8 cellular contexts compared by ENCODE assay signal in the genomic region with DNA sequence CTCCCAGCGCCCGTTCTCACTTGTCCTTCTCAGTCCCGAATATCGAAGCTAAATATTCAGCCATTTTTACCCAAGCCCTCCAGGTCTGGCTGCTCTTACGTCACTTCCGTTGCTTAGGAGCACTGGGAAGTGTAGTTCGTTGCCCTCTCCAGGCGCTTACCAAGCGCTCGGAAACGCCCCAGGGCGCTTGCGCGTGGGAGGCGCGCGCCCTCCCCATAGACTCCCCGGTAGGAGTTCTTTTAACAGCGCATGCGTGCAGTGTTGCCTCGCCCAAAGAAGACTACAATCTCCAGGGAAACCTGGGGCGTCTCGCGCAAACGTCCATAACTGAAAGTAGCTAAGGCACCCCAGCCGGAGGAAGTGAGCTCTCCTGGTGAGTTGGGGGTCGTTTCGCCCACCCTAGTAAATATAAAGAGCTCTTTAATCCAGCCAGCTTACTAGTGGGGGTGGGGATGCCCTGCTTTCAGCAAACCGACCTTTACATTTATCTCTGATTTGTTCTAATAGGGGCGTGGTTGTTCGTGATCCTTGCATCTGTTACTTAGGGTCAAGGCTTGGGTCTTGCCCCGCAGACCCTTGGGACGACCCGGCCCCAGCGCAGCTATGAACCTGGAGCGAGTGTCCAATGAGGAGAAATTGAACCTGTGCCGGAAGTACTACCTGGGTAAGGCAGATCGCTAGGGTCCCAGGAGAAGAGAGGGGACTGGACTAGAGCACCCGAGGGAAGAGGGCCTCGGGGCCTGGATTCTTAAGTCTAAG. TPM values are rescaled to one million over a fixed set of nuclear protein-coding genes. Genes with fewer than 3 reads are reported as not detected.
DNase-seq lines count a peak whose midpoint lies in the region; ATAC-seq and TF ChIP-seq lines count a peak whose summit lies in the region.

Gene PSENEN (plus strand): TSS at position 324 of the 759 bp plus-strand sequence. CDS start 280 bp downstream, at position 604.
A gene with protein sequence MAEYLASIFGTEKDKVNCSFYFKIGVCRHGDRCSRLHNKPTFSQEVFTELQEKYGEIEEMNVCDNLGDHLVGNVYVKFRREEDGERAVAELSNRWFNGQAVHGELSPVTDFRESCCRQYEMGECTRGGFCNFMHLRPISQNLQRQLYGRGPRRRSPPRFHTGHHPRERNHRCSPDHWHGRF (minus strand): TSS at position 91 of the 759 bp plus-strand sequence. CDS start 27 bp downstream, at position 64.

- H3K27me3 Mint-ChIP-seq in endodermal cell (ENCODE audit: insufficient read depth): no peaks in the 10 kb centered on the region

- H3K4me1 Mint-ChIP-seq in endodermal cell: peaks cover 10% of the 10 kb centered on the region

- H3K4ac ChIP-seq in mesendoderm (ENCODE audit: low read depth, low read length): peak within 1 kb of the TSS; percentile 85

- 1 to 3% methylated on average over 16 to 40 of the region's 40 CpGs for WGBS in endodermal cell (ENCODE audit: insufficient coverage in 1 of 2, insufficient read length in 1 of 2), 2 experiments
- no CpG with 5 or more reads among the region's 40 CpGs for WGBS in mesendoderm (ENCODE audit: extremely low coverage, insufficient coverage, low lambda C conversion rate)

- H3K4me3 ChIP-seq in OCI-LY1 (ENCODE audit: low read depth, low read length, poor library complexity, severe bottlenecking): peak within 1 kb of the TSS; percentile 91
- peak within 1 kb of the TSS; percentile 98 for H3K4me3 ChIP-seq in endodermal cell (ENCODE audit: low read length)
- H3K4me3 ChIP-seq in mesendoderm (ENCODE audit: low read length): peak within 1 kb of the TSS; percentile 78

- TF ChIP-seq CTCF in OCI-LY1 (IDR thresholded peaks at IDR 0.05; ENCODE audit: low read length): no peak
- TF ChIP-seq CTCF in endodermal cell (conservative IDR thresholded peaks at IDR 0.05): no peak

- no peaks in the 10 kb centered on the region for H3K36me3 ChIP-seq in OCI-LY1 (ENCODE audit: insufficient read depth, low read length)
- peaks cover 3% of the 10 kb centered on the region for H3K36me3 ChIP-seq in endodermal cell (ENCODE audit: control insufficient read depth, insufficient read depth, low read length)
- no peaks in the 10 kb centered on the region for H3K36me3 ChIP-seq in mesendoderm (ENCODE audit: control insufficient read depth, insufficient read depth, low read length)

- H3K23ac ChIP-seq in mesendoderm (ENCODE audit: low read length): no peak within 1 kb of the TSS

- no peaks in the 10 kb centered on the region for H3K9me2 ChIP-seq in OCI-LY1 (ENCODE audit: low read depth, low read length)

- no peak within 1 kb of the TSS for H2BK15ac ChIP-seq in mesendoderm (replicated peaks; ENCODE audit: low read depth)

- H3K27me3 ChIP-seq in OCI-LY1 (ENCODE audit: insufficient read depth, low read length) (no peaks in the 10 kb centered on the region), endodermal cell (ENCODE audit: control insufficient read depth, insufficient read depth, low read length, poor library complexity, severe bottlenecking) (no peaks in the 10 kb centered on the region), mesendoderm (ENCODE audit: insufficient read depth, low read length, poor library complexity) (no peaks in the 10 kb centered on the region)

- H3K56ac ChIP-seq in mesendoderm (ENCODE audit: low read length): peak within 1 kb of the TSS; percentile 87

- peak within 1 kb of the TSS; percentile 82 for H3K4me3 Mint-ChIP-seq in endodermal cell

- H4K20me1 ChIP-seq in OCI-LY1 (ENCODE audit: insufficient read depth, low read length): no peaks in the 10 kb centered on the region

- H3K27ac ChIP-seq in OCI-LY1 (ENCODE audit: low read depth, low read length, poor library complexity, severe bottlenecking) (peak within 1 kb of the TSS; percentile 97), endodermal cell (ENCODE audit: low read depth, low read length) (peak within 1 kb of the TSS; percentile 99), mesendoderm (ENCODE audit: low read depth, low read length) (peak within 1 kb of the TSS; percentile 78)

- H4K8ac ChIP-seq in mesendoderm (ENCODE audit: low read depth, low read length): no peak within 1 kb of the TSS

- H3K18ac ChIP-seq in mesendoderm (ENCODE audit: low read length): peak within 1 kb of the TSS; percentile 100

- peak within 1 kb of the TSS; percentile 87 for H3K4me2 ChIP-seq in OCI-LY1 (ENCODE audit: low read length)
- peak within 1 kb of the TSS; percentile 93 for H3K4me2 ChIP-seq in mesendoderm (ENCODE audit: low read length)

- H3K9ac ChIP-seq in OCI-LY1 (ENCODE audit: low read length): peak within 1 kb of the TSS; percentile 92
- peak within 1 kb of the TSS; percentile 99 for H3K9ac ChIP-seq in endodermal cell (ENCODE audit: extremely low read depth, low read length, poor library complexity, severe bottlenecking)
- peak within 1 kb of the TSS; percentile 90 for H3K9ac ChIP-seq in mesendoderm (ENCODE audit: low read length)

- peak; percentile 33 for ATAC-seq in GM21447 (IDR thresholded peaks at IDR 0.05; ENCODE audit: unreplicated experiment)

- no peak within 1 kb of the TSS for H2AK5ac ChIP-seq in mesendoderm (ENCODE audit: low read length)

- H2BK5ac ChIP-seq in mesendoderm (ENCODE audit: low read length): peak within 1 kb of the TSS; percentile 56

- peak within 1 kb of the TSS; percentile 75 for H2BK120ac ChIP-seq in mesendoderm (ENCODE audit: low read depth, low read length)

- peaks cover 9% of the 10 kb centered on the region for H3K36me3 Mint-ChIP-seq in endodermal cell (ENCODE audit: low read depth)

- H3K9me3 ChIP-seq in OCI-LY1 (ENCODE audit: low read length) (no peaks in the 10 kb centered on the region), endodermal cell (ENCODE audit: control insufficient read depth, low read length) (no peaks in the 10 kb centered on the region)

- H3K79me2 ChIP-seq in OCI-LY1 (ENCODE audit: insufficient read depth, low read length): no peaks in the 10 kb centered on the region
- no peaks in the 10 kb centered on the region for H3K79me2 ChIP-seq in mesendoderm (ENCODE audit: control insufficient read depth, insufficient read depth, low read length)

- H3K4me1 ChIP-seq in OCI-LY1 (ENCODE audit: insufficient read depth, low read length, severe bottlenecking) (peaks cover 68% of the 10 kb centered on the region), endodermal cell (ENCODE audit: control insufficient read depth, insufficient read depth, low read length) (no peaks in the 10 kb centered on the region), mesendoderm (ENCODE audit: control insufficient read depth, low read depth, low read length) (no peaks in the 10 kb centered on the region)

- no peak within 1 kb of the TSS for H2AFZ ChIP-seq in OCI-LY1 (ENCODE audit: low read length)

- H4K5ac ChIP-seq in mesendoderm (ENCODE audit: low read length): no peak within 1 kb of the TSS

- DNase-seq in COR-L47 (lab: John Stamatoyannopoulos, UW): peak; percentile 99
- DNase-seq in HuH-7 (ENCODE audit: low spot score): peak; percentile 93
- DNase-seq in activated CD8-positive, alpha-beta memory T cell treated with anti-CD3 and anti-CD28 coated beads, Interleukin-2, amount 50 U/mL, for 24 hours (ENCODE audit: extremely low read depth): peak; percentile 88
- peak; percentile 98 for DNase-seq in endodermal cell
- peak; percentile 99 for DNase-seq in mesendoderm
- DNase-seq in stimulated activated CD8-positive, alpha-beta memory T cell treated with anti-CD3 and anti-CD28 coated beads, Interleukin-12 subunit alpha, Interleukin-12 subunit beta, amount 100 ng/mL, for 4 hours (ENCODE audit: low read depth): peak; percentile 96

- no peaks in the 10 kb centered on the region for H3K9me3 Mint-ChIP-seq in endodermal cell

- no peaks in the 10 kb centered on the region for H3K79me1 ChIP-seq in mesendoderm (ENCODE audit: low read length)

- H3F3A ChIP-seq in OCI-LY1 (ENCODE audit: insufficient read depth, low read length): no peaks in the 10 kb centered on the region

- H3K27ac Mint-ChIP-seq in endodermal cell: peak within 1 kb of the TSS; percentile 100

RNA-seq across cellular contexts. Expression of gene PSENEN, which starts in this region (rescaled TPM):
- 100 to 1,000 TPM; 101 to 109 TPM for total RNA-seq in endodermal cell
- 76.8 TPM for polyA plus RNA-seq in endodermal cell (2013, experiment 1 of 2)
- polyA plus RNA-seq in endodermal cell (2013, experiment 2 of 2): 65.3 TPM
- 90.9 TPM for polyA plus RNA-seq in mesendoderm (2013, experiment 1 of 2)
- 84.3 TPM for polyA plus RNA-seq in mesendoderm (2013, experiment 2 of 2)

RNA-seq across cellular contexts. Expression of the second gene that starts in this region (rescaled TPM):
- 10 to 100 TPM; 17.3 to 23.2 TPM for total RNA-seq in endodermal cell
- polyA plus RNA-seq in endodermal cell (2013, experiment 1 of 2): 20.7 TPM
- 16.6 TPM for polyA plus RNA-seq in endodermal cell (2013, experiment 2 of 2)
- 13.7 TPM for polyA plus RNA-seq in mesendoderm (2013, experiment 1 of 2)
- polyA plus RNA-seq in mesendoderm (2013, experiment 2 of 2): 14.2 TPM

Comparison
In these comparisons a context has a peak if more than half of its experiments do, and no peak if none do; other contexts are left out.
1. Peak in every context shown above with its lines: DNase-seq, ATAC-seq, H3K4me3 ChIP-seq and H3K27ac ChIP-seq.